8 cellular contexts compared by ENCODE assay signal in genomic region chrX:130975947-130976346, GRCh38.
DNase-seq lines count a peak whose midpoint lies in the region; ATAC-seq and TF ChIP-seq lines count a peak whose summit lies in the region.

No MANE protein-coding gene starts in this region.

- DNase-seq in NCI-H82 treated with DMSO at 0.1 percent for 48 hours (lab: John Stamatoyannopoulos, UW; ENCODE audit: unreplicated experiment) = peak; percentile 34
- peak; percentile 62 for DNase-seq in astrocyte of the spinal cord (ENCODE audit: low read depth, low spot score)
- DNase-seq in left kidney (ENCODE audit: low read depth, low spot score) = peak; percentile 65
- DNase-seq in upper lobe of left lung = no peak

- in situ Hi-C loops in astrocyte of the spinal cord (cut with HindIII; ENCODE audit: low sequenced_read_pairs) = no loop called here

- TF ChIP-seq EP300 in upper lobe of left lung (IDR thresholded peaks at IDR 0.05) = no peak

- no peaks in the 10 kb centered on the region for H3K9me3 ChIP-seq in upper lobe of left lung

- TF ChIP-seq CTCF in C4-2B (conservative IDR thresholded peaks at IDR 0.05) (peak; percentile 66), astrocyte of the spinal cord (IDR thresholded peaks at IDR 0.05; ENCODE audit: low read depth, low read length) (peak; percentile 61), upper lobe of left lung (IDR thresholded peaks at IDR 0.05) (peak in 4 of 6 experiments; percentile 19 to 42 (median 26))

- H3K4me3 ChIP-seq in astrocyte of the spinal cord (ENCODE audit: low read depth, low read length) (no peak overlapping the region), upper lobe of left lung (no peak overlapping the region)

- no peaks in the 10 kb centered on the region for H3K4me1 ChIP-seq in upper lobe of left lung

- ATAC-seq in GM18498 (IDR thresholded peaks at IDR 0.05; ENCODE audit: unreplicated experiment) (peak; percentile 68), HG03280 (IDR thresholded peaks at IDR 0.05; ENCODE audit: unreplicated experiment) (peak; percentile 84), upper lobe of left lung (ENCODE audit: low FRiP score in 2 of 2) (no peak), HG02759 (IDR thresholded peaks at IDR 0.05; ENCODE audit: unreplicated experiment) (no peak)

- WGBS in upper lobe of left lung, 2 donors = 8 to 14% methylated on average over 6 to 7 of the region's 7 CpGs

- H3K27ac ChIP-seq in C4-2B (no peak overlapping the region), upper lobe of left lung (no peak overlapping the region)

- TF ChIP-seq POLR2A in upper lobe of left lung (IDR thresholded peaks at IDR 0.05) = no peak

- H3K36me3 ChIP-seq in upper lobe of left lung = no peaks in the 10 kb centered on the region

- H3K27me3 ChIP-seq in upper lobe of left lung = no peaks in the 10 kb centered on the region

Comparison
In these comparisons a context has a peak if more than half of its experiments do, and no peak if none do; other contexts are left out.
1. ATAC-seq: peak in GM18498 (single experiment) and HG03280 (single experiment); none in upper lobe of left lung (0 of 2) and HG02759 (single experiment).
2. DNase-seq: peak in NCI-H82 treated with DMSO at 0.1 percent for 48 hours (single experiment), astrocyte of the spinal cord (single experiment) and left kidney (single experiment); none in upper lobe of left lung (0 of 2).
3. Peak in every context shown above with its lines, with median percentiles within 50 percentile points of each other: CTCF ChIP-seq.